ENCODE assay signal across 8 cellular contexts in genomic region chr4:102430511-102430910, GRCh38.
DNase-seq lines count a peak whose midpoint lies in the region; ATAC-seq and TF ChIP-seq lines count a peak whose summit lies in the region.

No MANE protein-coding gene starts in this region.

- TF ChIP-seq CTCF in LNCaP clone FGC (IDR thresholded peaks at IDR 0.05; ENCODE audit: control insufficient read depth, extremely low read depth, insufficient read depth), result no peak

- no peaks in the 10 kb centered on the region for H3K4me1 ChIP-seq in muscle layer of colon (ENCODE audit: insufficient read depth, low read length)

- no peaks in the 10 kb centered on the region for H3K9me3 ChIP-seq in muscle layer of colon (ENCODE audit: low read length)

- peak; percentile 21 for ATAC-seq in GM18502 (IDR thresholded peaks at IDR 0.05; ENCODE audit: poor library complexity, unreplicated experiment)

- peak overlapping the region; percentile 16 for H3K9ac ChIP-seq in muscle layer of colon (ENCODE audit: low read length)

- peak overlapping the region; percentile 53 for H3K4me3 ChIP-seq in LNCaP clone FGC (ENCODE audit: low read depth, low read length)
- H3K4me3 ChIP-seq in muscle layer of colon (ENCODE audit: low read depth in 1 of 2, low read length in 2 of 2), result peak overlapping the region; percentile 60 to 72

- DNase-seq in LNCaP clone FGC (ENCODE audit: low read depth), result no peak
- DNase-seq in retina, result no peak
- DNase-seq in NCI-H2029 (lab: John Stamatoyannopoulos, UW), result no peak
- no peak for DNase-seq in T-helper 9 cell
- DNase-seq in SIG-M5 treated with dmso at 0.1 percent for 504 hours (lab: John Stamatoyannopoulos, UW; ENCODE audit: unreplicated experiment), result no peak

- H3K36me3 ChIP-seq in muscle layer of colon (ENCODE audit: insufficient read depth, low read length), result no peaks in the 10 kb centered on the region

- H3K27ac ChIP-seq in cingulate gyrus (ENCODE audit: low read depth, low read length), result peak overlapping the region; percentile 30
- peak overlapping the region; percentile 3 for H3K27ac ChIP-seq in muscle layer of colon (ENCODE audit: low read depth, low read length)

- H3K27me3 ChIP-seq in muscle layer of colon (ENCODE audit: control insufficient read depth in 1 of 2, insufficient read depth in 2 of 2, low read length in 2 of 2), result no peaks in the 10 kb centered on the region
